In genomic region chr19:3125900-3126524, GRCh38 we compare ENCODE assay signal across 8 cellular contexts. TPM values are rescaled to one million over a fixed set of nuclear protein-coding genes. Genes with fewer than 3 reads are reported as not detected.
DNase-seq lines count a peak whose midpoint lies in the region; ATAC-seq and TF ChIP-seq lines count a peak whose summit lies in the region.

No MANE protein-coding gene starts in this region.

- H3K27ac ChIP-seq in coronary artery: no peak overlapping the region

- DNase-seq in G401 (ENCODE audit: low spot score) (peak; percentile 29), NB4 (ENCODE audit: low read depth) (peak; percentile 61), coronary artery (ENCODE audit: low spot score) (no peak), mucosa of gallbladder (ENCODE audit: low spot score) (peak; percentile 60), NCI-H1930 (lab: John Stamatoyannopoulos, UW) (no peak)
- peak; percentile 89 for DNase-seq in activated CD4-positive, alpha-beta T cell treated with anti-CD3 and anti-CD28 coated beads for 48 hours
- peak in 5 of 6 experiments; percentile 52 to 73 (median 58) for DNase-seq in stimulated activated naive CD4-positive, alpha-beta T cell (lab: John Stamatoyannopoulos, UW)

- in situ Hi-C loops in G401 (cut with HindIII; ENCODE audit: low sequenced_read_pairs): no loop called here

- TF ChIP-seq POLR2A in NB4 (IDR thresholded peaks at IDR 0.05; ENCODE audit: extremely low read depth, insufficient read length): no peak

- H3K4me3 ChIP-seq in NB4 (ENCODE audit: low read depth, low read length) (no peak overlapping the region), coronary artery (no peak overlapping the region)

- no peak for ATAC-seq in HG02885 (IDR thresholded peaks at IDR 0.05; ENCODE audit: poor library complexity, unreplicated experiment)

- peak; percentile 70 for TF ChIP-seq CTCF in NB4 (IDR thresholded peaks at IDR 0.05; ENCODE audit: low read depth, low read length)
- TF ChIP-seq CTCF in coronary artery (IDR thresholded peaks at IDR 0.05): peak; percentile 41

RNA-seq across cellular contexts. Expression of gene GNA15, which starts 9.8 kb away (rescaled TPM):
- 2.8 and 3.7 TPM in 2 replicates for total RNA-seq in G401 (2014; rRNA removed; shearing (Covaris generic))
- total RNA-seq in mucosa of gallbladder: 6.4 TPM

RNA-seq across cellular contexts. Expression of gene GNA11, which starts 31.9 kb away (rescaled TPM):
- 42.9 and 44.0 TPM in 2 replicates for total RNA-seq in G401 (2014; rRNA removed; shearing (Covaris generic))
- 93.2 TPM for total RNA-seq in mucosa of gallbladder

RNA-seq across cellular contexts. Expression of gene S1PR4, which starts 52.6 kb away (rescaled TPM):
- total RNA-seq in G401 (2014; rRNA removed; shearing (Covaris generic)): not detected in 2 replicates
- total RNA-seq in mucosa of gallbladder: 2.4 TPM

RNA-seq across cellular contexts. Expression of gene NCLN, which starts 59.7 kb away (rescaled TPM):
- total RNA-seq in G401 (2014; rRNA removed; shearing (Covaris generic)): 77.5 and 82.5 TPM in 2 replicates
- 44.9 TPM for total RNA-seq in mucosa of gallbladder

Comparison
In these comparisons a context has a peak if more than half of its experiments do, and no peak if none do; other contexts are left out.
1. DNase-seq: peak in G401 (single experiment), NB4 (single experiment), activated CD4-positive, alpha-beta T cell treated with anti-CD3 and anti-CD28 coated beads for 48 hours (single experiment), mucosa of gallbladder (single experiment) and stimulated activated naive CD4-positive, alpha-beta T cell (5 of 6); none in coronary artery (single experiment) and NCI-H1930 (0 of 2).